ENCODE assay signal across 8 cellular contexts in the genomic region with DNA sequence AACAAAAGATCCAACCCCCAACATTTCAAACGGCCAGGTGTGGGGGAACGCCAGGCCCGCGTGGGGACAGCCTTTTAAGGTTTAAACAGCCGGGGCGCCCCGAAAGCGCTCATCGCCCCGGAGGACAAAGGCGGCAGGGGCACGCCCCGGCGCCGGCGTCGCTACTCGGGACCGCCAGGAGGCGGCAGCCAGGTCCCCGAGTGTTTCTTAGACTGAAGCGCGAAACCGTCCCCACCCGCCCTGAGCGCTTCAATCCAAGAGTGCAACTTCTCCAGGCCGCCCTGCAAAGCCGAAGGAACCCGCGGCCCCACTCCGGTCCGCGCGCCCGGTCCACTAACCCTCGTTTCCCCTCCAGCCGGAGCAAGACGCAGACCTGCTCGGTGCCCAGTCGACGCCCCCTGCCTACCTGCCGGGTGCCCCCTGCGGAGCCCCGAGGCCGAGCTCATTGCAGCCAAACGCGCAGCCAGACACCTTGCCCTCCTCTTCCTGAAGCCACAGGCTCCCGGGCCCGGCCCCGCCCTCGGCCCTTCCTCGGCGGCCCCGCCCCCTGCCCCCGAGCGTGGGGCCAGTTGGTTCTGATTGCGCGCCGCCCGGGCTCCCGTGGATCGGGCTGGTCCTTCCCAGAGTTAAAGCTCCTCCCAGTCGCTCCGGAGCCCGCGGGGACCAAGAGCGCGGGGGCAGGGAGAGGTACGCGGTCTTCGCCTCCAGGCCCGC. TPM values are rescaled to one million over a fixed set of nuclear protein-coding genes. Genes with fewer than 3 reads are reported as not detected.
A peak's percentile ranks its signal among the peaks of the same experiment; 100 is the strongest.
DNase-seq lines count a peak whose midpoint lies in the region; ATAC-seq lines count a peak whose summit lies in the region.

A gene (minus strand): TSS at position 496 of the 714 bp plus-strand sequence. CDS start 50 bp downstream, at position 446.

- ATAC-seq in GM19023 (IDR thresholded peaks at IDR 0.05; ENCODE audit: unreplicated experiment) (peak; percentile 78), HG03196 (IDR thresholded peaks at IDR 0.05; ENCODE audit: unreplicated experiment) (peak; percentile 78)

- DNase-seq in Ammon's horn (ENCODE audit: low spot score): peak; percentile 81
- DNase-seq in NCI-H460 (ENCODE audit: extremely low read depth, low read depth): peak; percentile 54
- peak; percentile 81 for DNase-seq in activated CD4-positive, alpha-beta T cell treated with anti-CD3 and anti-CD28 coated beads for 48 hours
- peak; percentile 83 for DNase-seq in kidney tubule cell (ENCODE audit: low spot score)
- DNase-seq in stimulated activated CD4-positive, alpha-beta T cell treated with anti-CD3 and anti-CD28 coated beads, Interleukin-1b, Interleukin-23, amount 100 ng/mL, for 24 hours (ENCODE audit: low read depth in 4 of 4, low spot score in 1 of 4): peak; percentile 31 to 61 (median 39)

- H3K27ac ChIP-seq in cingulate gyrus (ENCODE audit: low read depth, low read length): peak within 1 kb of the TSS; percentile 65

RNA-seq across cellular contexts. Expression of the gene that starts here (rescaled TPM):
- total RNA-seq in NCI-H460 (2014; rRNA removed; shearing (Covaris generic)): 16.6 and 26.3 TPM in 2 replicates
- 12.8 and 13.7 TPM in 2 replicates for polyA plus RNA-seq in NCI-H460 (2014; cell fraction: nucleus; rRNA removed)

Comparison
In these comparisons a context has a peak if more than half of its experiments do, and no peak if none do; other contexts are left out.
1. Peak in every context shown above with its lines: DNase-seq, ATAC-seq and H3K27ac ChIP-seq.